ENCODE assay signal across 28 cellular contexts in genomic region chr4:52317981-52318380, GRCh38.
"Had no signal": no experiment of that assay in that cellular context is flagged by ENCODE, and none has a peak within 500 bp of the region (broad histone marks: within the 10 kb centered on the region; RNA-seq: fewer than 3 reads in every experiment).

No MANE protein-coding gene starts in this region.

- H3K27ac ChIP-seq: adrenal gland, body of pancreas, coronary artery, dorsolateral prefrontal cortex, heart right ventricle, ovary, skin epidermis, suprapubic skin, tibial artery, VCaP had no signal

- ATAC-seq: body of pancreas; heart right ventricle; left cardiac atrium; naive thymus-derived CD4-positive, alpha-beta T cell; sciatic nerve; stimulated activated memory B cell treated with anti-CD40 and anti-IgM and Interleukin-4, amounts not matched to agents 10 μg/mL and 1 μg/mL and 100 μg/mL, for 72 hours had no signal

- DNase-seq: activated CD4-positive, alpha-beta T cell treated with anti-CD3 and anti-CD28 coated beads for 4 hours; activated CD4-positive, alpha-beta T cell treated with anti-CD3 and anti-CD28 coated beads, Interleukin-2, amount 50 U/mL, for 4 hours; activated CD8-positive, alpha-beta memory T cell treated with anti-CD3 and anti-CD28 coated beads for 24 hours; activated effector memory CD4-positive, alpha-beta T cell treated with Interleukin-2 at 50 U/mL for 16 hours; activated naive CD4-positive, alpha-beta T cell treated with anti-CD3 and anti-CD28 coated beads for 36 hours; activated naive CD8-positive, alpha-beta T cell treated with anti-CD3 and anti-CD28 coated beads for 36 hours; adrenal gland; aorta; body of pancreas; dorsolateral prefrontal cortex; effector memory CD4-positive, alpha-beta T cell; foreskin fibroblast; heart right ventricle; left cardiac atrium; naive thymus-derived CD4-positive, alpha-beta T cell; ovary; retina; stimulated activated CD4-positive, alpha-beta T cell treated with anti-CD3 and anti-CD28 coated beads, Interleukin-1b, Interleukin-23, amount 100 ng/mL, for 48 hours; stimulated activated CD4-positive, alpha-beta T cell treated with anti-CD3 and anti-CD28 coated beads, Interleukin-4, amount 100 ng/mL, for 4 hours; stimulated activated CD8-positive, alpha-beta memory T cell treated with anti-CD3 and anti-CD28 coated beads, Interleukin-4, amount 100 ng/mL, for 48 hours; T-helper 9 cell; tibial artery had no signal

- H3K36me3 ChIP-seq: adrenal gland, heart right ventricle, ovary, suprapubic skin, tibial artery had no signal

- H3K4me3 ChIP-seq: adrenal gland, body of pancreas, coronary artery, dorsolateral prefrontal cortex, heart right ventricle, ovary, skin epidermis, suprapubic skin, tibial artery had no signal

- H3K9me3 ChIP-seq: adrenal gland, body of pancreas, ovary, suprapubic skin, tibial artery had no signal

- H3K27me3 ChIP-seq: adrenal gland, body of pancreas, heart right ventricle, ovary, suprapubic skin, tibial artery had no signal

- H3K4me1 ChIP-seq: adrenal gland, body of pancreas, heart right ventricle, suprapubic skin, tibial artery had no signal
